ENCODE assay signal across 13 cellular contexts in the genomic region with DNA sequence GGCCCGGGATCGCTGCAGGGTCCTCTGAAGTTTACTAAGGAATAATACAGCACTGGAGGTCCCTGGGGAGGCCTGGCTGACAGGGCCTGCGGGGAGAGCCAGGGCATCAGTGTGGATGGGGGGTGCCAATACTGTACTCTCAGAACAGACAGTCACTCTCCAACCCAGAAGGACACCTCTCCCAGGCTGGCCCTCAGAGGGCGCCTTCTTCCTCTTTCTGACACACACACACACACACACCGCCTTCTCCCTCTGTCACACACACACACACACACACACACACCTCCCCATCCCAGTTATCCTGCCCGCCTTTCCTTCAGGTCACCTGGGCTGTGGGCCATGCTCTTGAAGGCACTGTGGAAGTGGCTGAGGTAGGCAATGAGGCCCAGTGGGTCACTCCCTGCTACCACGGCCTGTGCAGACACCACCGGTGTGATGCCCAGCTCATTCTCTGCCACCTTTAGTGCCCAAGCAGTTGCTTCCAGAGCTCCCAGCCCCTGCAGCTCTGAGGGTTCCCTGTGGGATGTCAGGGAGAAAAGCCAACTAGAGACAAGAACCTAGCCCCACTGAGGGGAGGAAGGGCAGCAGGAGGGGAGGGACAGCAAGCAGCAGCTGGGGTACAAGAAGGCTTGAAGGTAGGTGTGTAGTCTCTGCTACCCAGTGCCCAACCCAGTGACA. TPM values are rescaled to one million over a fixed set of nuclear protein-coding genes. Genes with fewer than 3 reads are reported as not detected.
DNase-seq lines count a peak whose midpoint lies in the region; ATAC-seq and TF ChIP-seq lines count a peak whose summit lies in the region.
"Had no signal": no experiment of that assay in that cellular context is flagged by ENCODE, and none has a peak within 500 bp of the region (broad histone marks: within the 10 kb centered on the region; RNA-seq: fewer than 3 reads in every experiment).

No MANE protein-coding gene starts in this region.

- no peak overlapping the region for H3K4me3 ChIP-seq in CD8-positive, alpha-beta T cell (ENCODE audit: low read depth, low read length)
- no peak overlapping the region for H3K4me3 ChIP-seq in HL-60 (replicated peaks; ENCODE audit: insufficient read depth, low read length)
- H3K4me3 ChIP-seq: spleen had no signal

- intact Hi-C loops in CD8-positive, alpha-beta T cell (cut with DNase I, micrococcal nuclease) = loop anchor here in 1 of 2 experiments (10.0 kb wide), 2 partner anchors 893 to 1427 kb away; partner anchors contain the start of gene AMD1
- intact Hi-C loops in left colon (cut with DNase I, micrococcal nuclease) = no loop called here

- no peaks in the 10 kb centered on the region for H3K9me3 Mint-ChIP-seq in CD8-positive, alpha-beta T cell
- H3K9me3 Mint-ChIP-seq in WTC11 = no peaks in the 10 kb centered on the region
- H3K9me3 Mint-ChIP-seq in progenitor cell of endocrine pancreas (ENCODE audit: low read depth) = no peaks in the 10 kb centered on the region
- H3K9me3 Mint-ChIP-seq: activated T-helper 2 cell treated with anti-CD3 and anti-CD28 coated beads, Interferon-gamma antibody, Interleukin-2, Interleukin-4, amounts not matched to agents 10 μg/mL and 5 μg/mL and 100 μg/mL, durations not matched to agents 14 hours and 24 hours and 36 hours had no signal

- H3K36me3 ChIP-seq in CD8-positive, alpha-beta T cell (ENCODE audit: insufficient read depth, low read length) = peaks cover 22% of the 10 kb centered on the region

- H3K4me3 Mint-ChIP-seq in CD8-positive, alpha-beta T cell = no peak overlapping the region
- H3K4me3 Mint-ChIP-seq in WTC11 (no peak overlapping the region), progenitor cell of endocrine pancreas (ENCODE audit: low read depth) (no peak overlapping the region)

- peak overlapping the region; percentile 42 for H3K27ac Mint-ChIP-seq in CD8-positive, alpha-beta T cell
- H3K27ac Mint-ChIP-seq in WTC11 = no peak overlapping the region
- no peak overlapping the region for H3K27ac Mint-ChIP-seq in progenitor cell of endocrine pancreas
- H3K27ac Mint-ChIP-seq: activated T-helper 2 cell treated with anti-CD3 and anti-CD28 coated beads, Interferon-gamma antibody, Interleukin-2, Interleukin-4, amounts not matched to agents 10 μg/mL and 5 μg/mL and 100 μg/mL, durations not matched to agents 14 hours and 24 hours and 36 hours had no signal

- DNase-seq in CD8-positive, alpha-beta T cell = no peak
- DNase-seq in HL-60 (ENCODE audit: low read depth in 1 of 2, low spot score in 1 of 2) = peak; percentile 35 to 46
- no peak for DNase-seq in WTC11 (ENCODE audit: low spot score)
- peak in 1 of 2 donors; percentile 49 for DNase-seq in left colon
- DNase-seq in nucleus accumbens (lab: John Stamatoyannopoulos, UW) = no peak
- no peak for DNase-seq in superior temporal gyrus (ENCODE audit: extremely low spot score)
- DNase-seq in progenitor cell of endocrine pancreas (ENCODE audit: low spot score, unreplicated experiment) = no peak
- DNase-seq in activated CD4-positive, alpha-beta T cell treated with anti-CD3 and anti-CD28 coated beads, Interleukin-2, amount 50 U/mL, for 1 hour = no peak
- DNase-seq: hypothalamus; NCI-H226; spleen; stimulated activated naive CD4-positive, alpha-beta T cell had no signal

- peaks cover 29% of the 10 kb centered on the region for H3K4me1 ChIP-seq in CD8-positive, alpha-beta T cell (ENCODE audit: insufficient read depth, low read length)

- peaks cover 47% of the 10 kb centered on the region for H3K36me3 Mint-ChIP-seq in CD8-positive, alpha-beta T cell
- H3K36me3 Mint-ChIP-seq in WTC11 (peaks cover 28% of the 10 kb centered on the region), progenitor cell of endocrine pancreas (ENCODE audit: insufficient read depth) (peaks cover 16% of the 10 kb centered on the region)

- CTCF ChIA-PET in CD8-positive, alpha-beta T cell (lab: Charles Lee) = interaction anchor here (1.1 kb wide), 1 partner anchor 261 kb away, joined by 3 read pairs; no protein-coding TSS in a partner anchor
- CTCF ChIA-PET in WTC11 (lab: Charles Lee) = interaction anchor here (1.0 kb wide), 1 partner anchor 51 kb away, joined by 3 read pairs; no protein-coding TSS in a partner anchor

- no peak for TF ChIP-seq CTCF in CD8-positive, alpha-beta T cell (IDR thresholded peaks at IDR 0.05)
- TF ChIP-seq CTCF in HL-60 (IDR thresholded peaks at IDR 0.05; ENCODE audit: insufficient read depth, low read length) (no peak), WTC11 (IDR thresholded peaks at IDR 0.05) (no peak), progenitor cell of endocrine pancreas (IDR thresholded peaks at IDR 0.05; ENCODE audit: unreplicated experiment) (no peak)

- no peaks in the 10 kb centered on the region for H3K27me3 ChIP-seq in CD8-positive, alpha-beta T cell (ENCODE audit: insufficient read depth, low read length)
- H3K27me3 ChIP-seq in HL-60 (ENCODE audit: insufficient read depth, poor library complexity, severe bottlenecking) = no peaks in the 10 kb centered on the region

- no peaks in the 10 kb centered on the region for H3K27me3 Mint-ChIP-seq in CD8-positive, alpha-beta T cell (ENCODE audit: low read depth)
- H3K27me3 Mint-ChIP-seq in WTC11 (ENCODE audit: low read depth) = no peaks in the 10 kb centered on the region
- H3K27me3 Mint-ChIP-seq in progenitor cell of endocrine pancreas = no peaks in the 10 kb centered on the region

- POLR2A ChIA-PET in CD8-positive, alpha-beta T cell (lab: Charles Lee) = interaction anchor here (0.6 to 2.1 kb wide), 2 partner anchors 11 to 1470 kb away, joined by 3 to 9 read pairs; no protein-coding TSS in a partner anchor
- POLR2A ChIA-PET in WTC11 (lab: Charles Lee) = interaction anchor here (1.0 kb wide), 1 partner anchor 62 kb away, joined by 3 read pairs; no protein-coding TSS in a partner anchor

- no peaks in the 10 kb centered on the region for H3K9me3 ChIP-seq in CD8-positive, alpha-beta T cell (ENCODE audit: low read length)
- H3K9me3 ChIP-seq: spleen had no signal

- H3K27ac ChIP-seq in CD8-positive, alpha-beta T cell (ENCODE audit: low read depth, low read length) = no peak overlapping the region
- H3K27ac ChIP-seq in HL-60 (replicated peaks) = no peak overlapping the region

- no peak for ATAC-seq in CD8-positive, alpha-beta T cell
- peak; percentile 46 for ATAC-seq in WTC11
- peak; percentile 43 for ATAC-seq in left colon

- peaks cover 53% of the 10 kb centered on the region for H3K4me1 Mint-ChIP-seq in CD8-positive, alpha-beta T cell (ENCODE audit: low read depth)
- H3K4me1 Mint-ChIP-seq in WTC11 (peaks cover 8% of the 10 kb centered on the region; the same call in 1 of the 2 replicates), progenitor cell of endocrine pancreas (ENCODE audit: low read depth) (no peaks in the 10 kb centered on the region)

TF ChIP-seq in WTC11, 78 proteins besides CTCF, POLR2A, EP300 and RAD21:
- no peak for TF ChIP-seq NR3C1 (CRISPR knock-in tag; conservative IDR thresholded peaks at IDR 0.05; ENCODE audit: low read depth)

RNA-seq across cellular contexts. Expression of gene SMPD2, which starts 7.5 kb away (rescaled TPM):
- 10 to 100 TPM; 22.8 to 23.9 TPM for total RNA-seq in CD8-positive, alpha-beta T cell
- total RNA-seq in WTC11 (2021) (11.2 to 13.1 TPM (median 12.2 TPM) in 3 replicates), left colon (10 to 100 TPM; 17.8 to 23.8 TPM), progenitor cell of endocrine pancreas (13.6 and 17.5 TPM in 2 replicates)

RNA-seq across cellular contexts. Expression of gene MICAL1, which starts 7.6 kb away (rescaled TPM):
- 10 to 100 TPM; 68.0 to 76.4 TPM for total RNA-seq in CD8-positive, alpha-beta T cell
- total RNA-seq in WTC11 (2021) (51.6 to 57.4 TPM (median 52.2 TPM) in 3 replicates), left colon (10 to 100 TPM; 62.7 to 63.9 TPM), progenitor cell of endocrine pancreas (101 and 102 TPM in 2 replicates)

RNA-seq across cellular contexts. Expression of gene PPIL6, which starts 7.6 kb away (rescaled TPM):
- 1 to 10 TPM; 1.3 to 1.4 TPM for total RNA-seq in CD8-positive, alpha-beta T cell
- total RNA-seq in WTC11 (2021) = 0.61 to 0.76 TPM (median 0.69 TPM) in 3 replicates
- total RNA-seq in left colon = 1 to 10 TPM in 1 of 2 donors, under 1 TPM in 1; 0.58 to 2.0 TPM
- 7.0 and 7.9 TPM in 2 replicates for total RNA-seq in progenitor cell of endocrine pancreas

RNA-seq across cellular contexts. Expression of gene ZBTB24, which starts 35.0 kb away (rescaled TPM):
- 10 to 100 TPM; 10.9 to 11.2 TPM for total RNA-seq in CD8-positive, alpha-beta T cell
- total RNA-seq in WTC11 (2021) (13.7 to 14.7 TPM (median 14.6 TPM) in 3 replicates), left colon (1 to 10 TPM; 6.6 to 6.7 TPM), progenitor cell of endocrine pancreas (10.8 and 11.4 TPM in 2 replicates)

Comparison
In these comparisons a context has a peak if more than half of its experiments do, and no peak if none do; other contexts are left out.
1. DNase-seq: peak in HL-60 (2 of 2); none in CD8-positive, alpha-beta T cell (0 of 7), WTC11 (single experiment), nucleus accumbens (0 of 56), superior temporal gyrus (single experiment), progenitor cell of endocrine pancreas (single experiment) and activated CD4-positive, alpha-beta T cell treated with anti-CD3 and anti-CD28 coated beads, Interleukin-2, amount 50 U/mL, for 1 hour (single experiment).